2 cellular contexts compared by ENCODE assay signal in genomic region chr5:82168294-82168693, GRCh38.
A peak's percentile ranks its signal among the peaks of the same experiment; 100 is the strongest.
TF ChIP-seq lines count a peak whose summit lies in the region.

No MANE protein-coding gene starts in this region.

TF ChIP-seq in IMR-90, 13 proteins besides CTCF, POLR2A, EP300 and RAD21:
- no peak for TF ChIP-seq CHD1 (IDR thresholded peaks at IDR 0.05; ENCODE audit: low read depth, low read length)
- no peak for TF ChIP-seq SMC3 (IDR thresholded peaks at IDR 0.05; ENCODE audit: low read depth, low read length)
- TF ChIP-seq FOS (IDR thresholded peaks at IDR 0.05; ENCODE audit: low read depth, low read length) = no peak
- TF ChIP-seq USF2 (IDR thresholded peaks at IDR 0.05; ENCODE audit: low read depth, low read length) = no peak
- TF ChIP-seq RCOR1 (IDR thresholded peaks at IDR 0.05; ENCODE audit: insufficient replicate concordance, low read length) = no peak
- TF ChIP-seq MAFK (IDR thresholded peaks at IDR 0.05; ENCODE audit: low read depth, low read length) = no peak
- no peak for TF ChIP-seq CEBPB (IDR thresholded peaks at IDR 0.05; ENCODE audit: low read depth, low read length)
- TF ChIP-seq ELK1 (IDR thresholded peaks at IDR 0.05; ENCODE audit: borderline replicate concordance, low read depth, low read length) = no peak
- no peak for TF ChIP-seq NFE2L2 (IDR thresholded peaks at IDR 0.05; ENCODE audit: low read depth, low read length)
- TF ChIP-seq MAZ (IDR thresholded peaks at IDR 0.05; ENCODE audit: borderline replicate concordance, low read depth, low read length) = no peak
- no peak for TF ChIP-seq BHLHE40 (IDR thresholded peaks at IDR 0.05; ENCODE audit: low read depth, low read length)
- no peak for TF ChIP-seq MXI1 (IDR thresholded peaks at IDR 0.05; ENCODE audit: borderline replicate concordance, low read depth, low read length)
- TF ChIP-seq RFX5 (IDR thresholded peaks at IDR 0.05; ENCODE audit: low read depth, low read length) = no peak

TF ChIP-seq in H1, 55 proteins besides CTCF, POLR2A, EP300 and RAD21:
- TF ChIP-seq JUND (IDR thresholded peaks at IDR 0.05; ENCODE audit: low read length) (peak; percentile 70; the same call in 1 of the 2 replicates), HDAC2 (IDR thresholded peaks at IDR 0.05; ENCODE audit: borderline replicate concordance in 1 of 2, low read depth in 2 of 2, low read length in 2 of 2) (no peak)
